In genomic region chr1:54112027-54112426, GRCh38 we compare ENCODE assay signal across 34 cellular contexts. TPM values are rescaled to one million over a fixed set of nuclear protein-coding genes. Genes with fewer than 3 reads are reported as not detected.
"Had no signal": no experiment of that assay in that cellular context is flagged by ENCODE, and none has a peak within 500 bp of the region (broad histone marks: within the 10 kb centered on the region; RNA-seq: fewer than 3 reads in every experiment).

No MANE protein-coding gene starts in this region.

- ATAC-seq: heart right ventricle; left colon; left ventricle myocardium superior; naive thymus-derived CD4-positive, alpha-beta T cell; psoas muscle; stimulated activated memory B cell treated with anti-CD40 and anti-IgM and Interleukin-4, amounts not matched to agents 10 μg/mL and 1 μg/mL and 100 μg/mL, for 72 hours; stimulated activated naive CD8-positive, alpha-beta T cell treated with anti-CD3 and anti-CD28 coated beads, Interleukin-15, Interleukin-2, amounts not matched to agents 100 U/mL and 50 U/mL, for 24 hours had no signal

- H3K4me3 Mint-ChIP-seq: dendritic cell treated with granulocyte-macrophage colony-stimulating factor and Interleukin-4, amounts not matched to agents 40 ng/mL and 50 ng/mL, for 4 days; naive thymus-derived CD4-positive, alpha-beta T cell; nephron progenitor cell; stimulated activated memory B cell treated with anti-CD40 and anti-IgM and Interleukin-4, amounts not matched to agents 10 μg/mL and 1 μg/mL and 100 μg/mL, for 72 hours; type B pancreatic cell had no signal

- DNase-seq: colonic mucosa; effector CD8-positive, alpha-beta T cell; esophagus squamous epithelium; foreskin melanocyte; glutamatergic neuron; heart right ventricle; hippocampal formation; kidney glomerular epithelial cell; left colon; left ventricle myocardium superior; mesenchymal stem cell; midbrain; nephron progenitor cell; nucleus accumbens; posterior cingulate gyrus; psoas muscle; right cardiac atrium; sigmoid colon; stimulated activated CD4-positive, alpha-beta T cell treated with anti-CD3 and anti-CD28 coated beads, Interleukin-4, amount 100 ng/mL, for 4 hours; stimulated activated naive CD8-positive, alpha-beta T cell treated with anti-CD3 and anti-CD28 coated beads, Interleukin-15, Interleukin-2, amounts not matched to agents 100 U/mL and 50 U/mL, for 24 hours; substantia nigra; testis; tibial artery had no signal

- H3K27ac Mint-ChIP-seq: dendritic cell treated with granulocyte-macrophage colony-stimulating factor and Interleukin-4, amounts not matched to agents 40 ng/mL and 50 ng/mL, for 4 days; naive thymus-derived CD4-positive, alpha-beta T cell; nephron progenitor cell; stimulated activated memory B cell treated with anti-CD40 and anti-IgM and Interleukin-4, amounts not matched to agents 10 μg/mL and 1 μg/mL and 100 μg/mL, for 72 hours; type B pancreatic cell had no signal

- H3K9me3 Mint-ChIP-seq: dendritic cell treated with granulocyte-macrophage colony-stimulating factor and Interleukin-4, amounts not matched to agents 40 ng/mL and 50 ng/mL, for 4 days; naive thymus-derived CD4-positive, alpha-beta T cell; nephron progenitor cell; stimulated activated memory B cell treated with anti-CD40 and anti-IgM and Interleukin-4, amounts not matched to agents 10 μg/mL and 1 μg/mL and 100 μg/mL, for 72 hours; type B pancreatic cell had no signal

- H3K27me3 Mint-ChIP-seq: dendritic cell treated with granulocyte-macrophage colony-stimulating factor and Interleukin-4, amounts not matched to agents 40 ng/mL and 50 ng/mL, for 4 days; naive thymus-derived CD4-positive, alpha-beta T cell; stimulated activated memory B cell treated with anti-CD40 and anti-IgM and Interleukin-4, amounts not matched to agents 10 μg/mL and 1 μg/mL and 100 μg/mL, for 72 hours had no signal

- H3K4me1 Mint-ChIP-seq: naive thymus-derived CD4-positive, alpha-beta T cell; stimulated activated memory B cell treated with anti-CD40 and anti-IgM and Interleukin-4, amounts not matched to agents 10 μg/mL and 1 μg/mL and 100 μg/mL, for 72 hours had no signal

- H3K36me3 Mint-ChIP-seq: naive thymus-derived CD4-positive, alpha-beta T cell; stimulated activated memory B cell treated with anti-CD40 and anti-IgM and Interleukin-4, amounts not matched to agents 10 μg/mL and 1 μg/mL and 100 μg/mL, for 72 hours; type B pancreatic cell had no signal

RNA-seq across cellular contexts. Expression of gene CDCP2, which starts 40.8 kb away (rescaled TPM):
- total RNA-seq: cerebellum, endothelial cell of umbilical vein, epithelial cell of proximal tubule, left ventricle myocardium superior, mucosa of gallbladder, psoas muscle, renal cortical epithelial cell, right cardiac atrium, sigmoid colon, skeletal muscle tissue, urinary bladder had no signal
